ENCODE assay signal across 8 cellular contexts in the genomic region with DNA sequence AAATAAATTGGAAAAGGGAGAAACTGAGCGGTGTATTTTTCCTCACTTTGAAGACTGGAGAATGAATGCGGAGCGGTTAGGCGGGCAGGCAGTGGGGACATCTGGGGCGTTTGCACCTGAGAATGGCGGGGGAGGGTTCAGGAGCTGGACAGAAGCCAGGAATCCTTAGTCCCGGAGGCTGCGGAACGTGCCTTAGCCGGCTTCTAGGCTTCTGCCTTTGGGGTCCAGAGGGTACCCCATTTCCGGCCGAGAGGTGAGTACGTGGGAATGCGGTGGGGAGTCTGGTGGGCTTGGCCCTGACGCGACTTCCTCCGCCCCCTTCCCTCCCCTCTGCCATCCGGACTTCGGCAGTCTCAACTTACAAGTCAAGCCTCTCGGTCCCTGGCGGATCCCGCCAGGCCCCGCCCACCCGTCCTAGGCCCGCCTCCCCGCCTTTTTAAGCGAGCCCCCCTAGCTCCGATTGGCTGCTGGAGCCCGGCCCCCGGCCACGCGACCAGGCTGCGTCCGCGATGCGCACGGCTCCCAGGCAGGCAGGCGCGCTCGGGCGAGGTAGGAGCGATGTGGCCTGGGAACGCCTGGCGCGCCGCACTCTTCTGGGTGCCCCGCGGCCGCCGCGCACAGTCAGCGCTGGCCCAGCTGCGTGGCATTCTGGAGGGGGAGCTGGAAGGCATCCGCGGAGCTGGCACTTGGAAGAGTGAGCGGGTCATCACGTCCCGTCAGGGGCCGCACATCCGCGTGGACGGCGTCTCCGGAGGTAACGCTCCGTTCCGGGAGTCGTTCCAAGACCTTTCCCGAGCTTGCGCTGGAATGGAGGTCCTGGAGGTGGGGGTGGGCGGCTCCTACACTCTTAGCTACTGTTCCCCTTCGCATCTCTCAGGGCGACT. TPM values are rescaled to one million over a fixed set of nuclear protein-coding genes. Genes with fewer than 3 reads are reported as not detected.
DNase-seq lines count a peak whose midpoint lies in the region; ATAC-seq and TF ChIP-seq lines count a peak whose summit lies in the region.

GCAT (plus strand) TSS at position 525 of the 884 bp plus-strand sequence; CDS start at position 559, 34 bp downstream.

- H3K4me3 Mint-ChIP-seq in activated CD4-positive, alpha-beta T cell treated with anti-CD3 and anti-CD28 coated beads, Interleukin-2, amount 10 ng/mL, durations not matched to agents 24 days and 14 days = peak within 1 kb of the TSS; percentile 94

- TF ChIP-seq CTCF in AG09319 (IDR thresholded peaks at IDR 0.05; ENCODE audit: low read depth, low read length) = no peak
- TF ChIP-seq CTCF in coronary artery (IDR thresholded peaks at IDR 0.05) = no peak

- peak within 1 kb of the TSS; percentile 61 to 87 for H3K27ac ChIP-seq in coronary artery

- peaks cover 23% of the 10 kb centered on the region for H3K27me3 Mint-ChIP-seq in activated CD4-positive, alpha-beta T cell treated with anti-CD3 and anti-CD28 coated beads, Interleukin-2, amount 10 ng/mL, durations not matched to agents 24 days and 14 days

- ATAC-seq in HG03378 (IDR thresholded peaks at IDR 0.05; ENCODE audit: unreplicated experiment) (peak; percentile 55), left colon (peak; percentile 76)

- peak within 1 kb of the TSS; percentile 83 for H3K4me3 ChIP-seq in coronary artery

- peaks cover 36% of the 10 kb centered on the region for H3K4me1 Mint-ChIP-seq in activated CD4-positive, alpha-beta T cell treated with anti-CD3 and anti-CD28 coated beads, Interleukin-2, amount 10 ng/mL, durations not matched to agents 24 days and 14 days

- peak; percentile 93 for DNase-seq in AG09319 (ENCODE audit: extremely low read depth, low read depth)
- peak; percentile 81 for DNase-seq in NCI-H526 treated with DMSO at 0.1 percent for 48 hours (lab: John Stamatoyannopoulos, UW)
- peak; percentile 97 for DNase-seq in activated CD4-positive, alpha-beta T cell treated with anti-CD3 and anti-CD28 coated beads, Interleukin-2, amount 10 ng/mL, durations not matched to agents 24 days and 14 days
- DNase-seq in coronary artery (ENCODE audit: low spot score) = peak; percentile 98
- DNase-seq in left colon = peak; percentile 96 to 97
- peak; percentile 75 to 93 (median 83) for DNase-seq in stimulated activated CD4-positive, alpha-beta T cell treated with anti-CD3 and anti-CD28 coated beads, Interleukin-1b, Interleukin-23, amount 100 ng/mL, for 24 hours (ENCODE audit: low read depth in 4 of 4, low spot score in 1 of 4)

- peak; percentile 46 for TF ChIP-seq POLR2A in GM19099 (IDR thresholded peaks at IDR 0.05; ENCODE audit: extremely low read depth, insufficient read length, low read depth)

- peak within 1 kb of the TSS; percentile 15 for H3K27ac Mint-ChIP-seq in activated CD4-positive, alpha-beta T cell treated with anti-CD3 and anti-CD28 coated beads, Interleukin-2, amount 10 ng/mL, durations not matched to agents 24 days and 14 days

- no peaks in the 10 kb centered on the region for H3K9me3 Mint-ChIP-seq in activated CD4-positive, alpha-beta T cell treated with anti-CD3 and anti-CD28 coated beads, Interleukin-2, amount 10 ng/mL, durations not matched to agents 24 days and 14 days

- H3K36me3 Mint-ChIP-seq in activated CD4-positive, alpha-beta T cell treated with anti-CD3 and anti-CD28 coated beads, Interleukin-2, amount 10 ng/mL, durations not matched to agents 24 days and 14 days (ENCODE audit: low read depth) = peaks cover 5% of the 10 kb centered on the region

- intact Hi-C loops in activated CD4-positive, alpha-beta T cell treated with anti-CD3 and anti-CD28 coated beads, Interleukin-2, amount 10 ng/mL, durations not matched to agents 24 days and 14 days (cut with micrococcal nuclease) = loop anchor here (1.0 to 5.0 kb wide), 5 partner anchors 10 to 200 kb away; partner anchors contain the start of genes ANKRD54, C22orf23, GGA1 and LGALS1
- intact Hi-C loops in left colon (cut with DNase I, micrococcal nuclease) = no loop called here

RNA-seq across cellular contexts. Expression of gene GCAT, which starts in this region (rescaled TPM):
- 27.7 and 28.9 TPM in 2 replicates for total RNA-seq in activated CD4-positive, alpha-beta T cell treated with anti-CD3 and anti-CD28 coated beads, Interleukin-2, amount 10 ng/mL, durations not matched to agents 24 days and 14 days
- total RNA-seq in left colon = 10 to 100 TPM; 10.2 to 10.6 TPM

Comparison
In these comparisons a context has a peak if more than half of its experiments do, and no peak if none do; other contexts are left out.
1. Peak in every context shown above with its lines: DNase-seq, ATAC-seq, H3K4me3 ChIP-seq and H3K27ac ChIP-seq.